Comparison of ENCODE assay signal across 15 cellular contexts in genomic region chr1:201537028-201537427, GRCh38. TPM values are rescaled to one million over a fixed set of nuclear protein-coding genes. Genes with fewer than 3 reads are reported as not detected.
DNase-seq lines count a peak whose midpoint lies in the region; ATAC-seq and TF ChIP-seq lines count a peak whose summit lies in the region.
"Had no signal": no experiment of that assay in that cellular context is flagged by ENCODE, and none has a peak within 500 bp of the region (broad histone marks: within the 10 kb centered on the region; RNA-seq: fewer than 3 reads in every experiment).

No MANE protein-coding gene starts in this region.

- ATAC-seq in thoracic aorta (ENCODE audit: insufficient number of reproducible peaks, low FRiP score, low read depth), result no peak

- in situ Hi-C loops in G401 (cut with HindIII; ENCODE audit: low sequenced_read_pairs), result loop anchor here (25.0 kb wide), 1 partner anchor 250 kb away; no protein-coding TSS in a partner anchor

- H3K9me3 ChIP-seq in mucosa of rectum (ENCODE audit: control insufficient read depth in 2 of 2, low read length in 2 of 2) (no peaks in the 10 kb centered on the region), thoracic aorta (no peaks in the 10 kb centered on the region)

- peaks cover 0 to 8% (median 0%) of the 10 kb centered on the region in 5 experiments for H3K9me3 Mint-ChIP-seq in brain
- H3K9me3 Mint-ChIP-seq: activated CD4-positive, alpha-beta T cell treated with anti-CD3 and anti-CD28 coated beads, Interleukin-2, amount 10 ng/mL, durations not matched to agents 7 days and 5 days; stimulated activated naive CD8-positive, alpha-beta T cell treated with anti-CD3 and anti-CD28 coated beads, Interleukin-15, Interleukin-2, amounts not matched to agents 100 ng/mL and 50 ng/mL, for 24 hours had no signal

- H3K4me1 ChIP-seq in mucosa of rectum (ENCODE audit: control insufficient read depth in 2 of 2, insufficient read depth in 2 of 2, low read length in 2 of 2), result peaks cover 9 to 14% of the 10 kb centered on the region in 2 donors
- H3K4me1 ChIP-seq in thoracic aorta (ENCODE audit: control insufficient read depth in 1 of 2, low read depth in 2 of 2), result peaks cover 50 to 75% of the 10 kb centered on the region in 2 donors

- H3K4me1 Mint-ChIP-seq in brain, result peaks cover 68% of the 10 kb centered on the region

- peak overlapping the region; percentile 0 to 11 for H3K27ac ChIP-seq in mucosa of rectum (ENCODE audit: low read depth in 2 of 2, low read length in 2 of 2)
- peak overlapping the region; percentile 81 to 93 for H3K27ac ChIP-seq in thoracic aorta

- no peaks in the 10 kb centered on the region for H3K36me3 ChIP-seq in mucosa of rectum (ENCODE audit: control insufficient read depth in 2 of 2, insufficient read depth in 2 of 2, low read length in 2 of 2)
- H3K36me3 ChIP-seq in thoracic aorta, result no peaks in the 10 kb centered on the region

- H3K36me3 Mint-ChIP-seq in brain, result no peaks in the 10 kb centered on the region

- peak overlapping the region in 3 of 5 experiments; percentile 11 to 50 (median 19) for H3K27ac Mint-ChIP-seq in brain
- H3K27ac Mint-ChIP-seq: activated CD4-positive, alpha-beta T cell treated with anti-CD3 and anti-CD28 coated beads, Interleukin-2, amount 10 ng/mL, durations not matched to agents 7 days and 5 days; CD4-positive, CD25-positive, alpha-beta regulatory T cell; stimulated activated naive CD8-positive, alpha-beta T cell treated with anti-CD3 and anti-CD28 coated beads, Interleukin-15, Interleukin-2, amounts not matched to agents 100 ng/mL and 50 ng/mL, for 24 hours had no signal

- DNase-seq in ELR (ENCODE audit: low read depth), result peak; percentile 43
- no peak for DNase-seq in thoracic aorta (ENCODE audit: low spot score)
- no peak for DNase-seq in G401 (ENCODE audit: low spot score)
- DNase-seq in cerebellar cortex (ENCODE audit: low spot score), result no peak
- no peak for DNase-seq in SK-N-DZ (ENCODE audit: low spot score)
- no peak for DNase-seq in GM19240 (ENCODE audit: insufficient read length, low spot score)
- DNase-seq: activated CD4-positive, alpha-beta T cell treated with anti-CD3 and anti-CD28 coated beads, Interleukin-2, amount 10 ng/mL, durations not matched to agents 7 days and 5 days; activated T-cell treated with anti-CD3 and anti-CD28 coated beads, Interleukin-2, amount 50 U/mL, for 48 hours; CD4-positive, CD25-positive, alpha-beta regulatory T cell; NCI-H1930; NCI-H748 treated with DMSO at 0.1 percent for 48 hours had no signal

- H3K27me3 ChIP-seq in mucosa of rectum (ENCODE audit: control insufficient read depth in 2 of 2, insufficient read depth in 2 of 2, low read length in 2 of 2) (peaks cover 21 to 25% of the 10 kb centered on the region in 2 donors), thoracic aorta (replicated peaks; ENCODE audit: insufficient read depth) (no peaks in the 10 kb centered on the region)

- H3K4me3 ChIP-seq in mucosa of rectum (ENCODE audit: low read length in 2 of 2) (no peak overlapping the region), thoracic aorta (peak overlapping the region; percentile 33)
- H3K4me3 ChIP-seq: skin epidermis had no signal

- no peak for TF ChIP-seq CTCF in brain (conservative IDR thresholded peaks at IDR 0.05)
- TF ChIP-seq CTCF in thoracic aorta (IDR thresholded peaks at IDR 0.05), result no peak

- peak overlapping the region in 4 of 5 experiments; percentile 27 to 67 (median 40) for H3K4me3 Mint-ChIP-seq in brain
- H3K4me3 Mint-ChIP-seq: activated CD4-positive, alpha-beta T cell treated with anti-CD3 and anti-CD28 coated beads, Interleukin-2, amount 10 ng/mL, durations not matched to agents 7 days and 5 days; CD4-positive, CD25-positive, alpha-beta regulatory T cell; stimulated activated naive CD8-positive, alpha-beta T cell treated with anti-CD3 and anti-CD28 coated beads, Interleukin-15, Interleukin-2, amounts not matched to agents 100 ng/mL and 50 ng/mL, for 24 hours had no signal

- H3K9ac ChIP-seq in mucosa of rectum (ENCODE audit: low read depth in 1 of 2, low read length in 2 of 2), result no peak overlapping the region

- H3K27me3 Mint-ChIP-seq in brain, result peaks cover 80% of the 10 kb centered on the region

RNA-seq across cellular contexts. Expression of gene NAV1, which starts 1.9 kb away (rescaled TPM):
- 55.4 TPM for polyA plus RNA-seq in brain (ENCODE audit: insufficient read depth, low read depth, low replicate concordance)
- 100 to 1,000 TPM; 126 to 255 TPM for total RNA-seq in thoracic aorta
- 14.4 and 20.0 TPM in 2 replicates for total RNA-seq in G401 (2014; rRNA removed; shearing (Covaris generic))
- 1.00 and 1.4 TPM in 2 replicates for polyA plus RNA-seq in SK-N-DZ (2014; cell fraction: cytosol; rRNA removed)
- 0.65 and 0.95 TPM in 2 replicates for polyA plus RNA-seq in SK-N-DZ (2014; cell fraction: nucleus; rRNA removed)

RNA-seq across cellular contexts. Expression of gene CSRP1, which starts 30.1 kb away (rescaled TPM):
- 599 TPM for polyA plus RNA-seq in brain (ENCODE audit: insufficient read depth, low read depth, low replicate concordance)
- 1,000 to 10,000 TPM; 2,051 to 3,060 TPM for total RNA-seq in thoracic aorta
- 176 and 198 TPM in 2 replicates for total RNA-seq in G401 (2014; rRNA removed; shearing (Covaris generic))
- 8.2 and 16.9 TPM in 2 replicates for polyA plus RNA-seq in SK-N-DZ (2014; cell fraction: cytosol; rRNA removed)
- polyA plus RNA-seq in SK-N-DZ (2014; cell fraction: nucleus; rRNA removed), result 4.3 and 10.9 TPM in 2 replicates

Comparison
In these comparisons a context has a peak if more than half of its experiments do, and no peak if none do; other contexts are left out.
1. RNA of gene CSRP1, which starts 30.1 kb away (total RNA-seq): 2,051 to 3,060 TPM in thoracic aorta; 176 to 198 TPM in G401; every median in the first group is over 10 times any median in the second.